Comparison of ENCODE assay signal across 10 cellular contexts in genomic region chr18:5600376-5601071, GRCh38. TPM values are rescaled to one million over a fixed set of nuclear protein-coding genes. Genes with fewer than 3 reads are reported as not detected.
A peak's percentile ranks its signal among the peaks of the same experiment; 100 is the strongest.
DNase-seq lines count a peak whose midpoint lies in the region; ATAC-seq, FAIRE-seq and TF ChIP-seq lines count a peak whose summit lies in the region.
"Had no signal": no experiment of that assay in that cellular context is flagged by ENCODE, and none has a peak within 500 bp of the region (broad histone marks: within the 10 kb centered on the region; RNA-seq: fewer than 3 reads in every experiment).

No MANE protein-coding gene starts in this region.

- H3K36me3 ChIP-seq in H1 (ENCODE audit: control insufficient read depth in 2 of 4, insufficient read depth in 4 of 4, low read length in 3 of 4) (no peaks in the 10 kb centered on the region), psoas muscle (ENCODE audit: insufficient read depth in 1 of 2, low read depth in 1 of 2) (no peaks in the 10 kb centered on the region)

- no peak for TF ChIP-seq EP300 in H1 (IDR thresholded peaks at IDR 0.05; ENCODE audit: borderline replicate concordance in 1 of 2, low read depth in 2 of 2, low read length in 2 of 2)

- H2BK120ac ChIP-seq in H1 (replicated peaks; ENCODE audit: low read depth, low read length): no peak overlapping the region

- peak; percentile 13 for FAIRE-seq in H1 (lab: Jason Lieb, UNC)

- CTCF ChIA-PET in H1 (lab: Charles Lee; ENCODE audit: partially characterized antibody): interaction anchor here (0.6 to 1.6 kb wide), 9 partner anchors 10 to 272 kb away, joined by 3 to 4 read pairs (median 3); no protein-coding TSS in a partner anchor

- TF ChIP-seq RAD21 in H1 (IDR thresholded peaks at IDR 0.05 in 1 of 2, conservative IDR thresholded peaks at IDR 0.05 in 1 of 2; ENCODE audit: low read depth in 2 of 2, low read length in 2 of 2): peak in 1 of 2 experiments; percentile 73; a peak in 3 of 4 replicates

- H3K14ac ChIP-seq in H1 (ENCODE audit: insufficient read length): no peak overlapping the region

- H4K91ac ChIP-seq in H1 (replicated peaks; ENCODE audit: insufficient read length, low read length): no peak overlapping the region

- H4K20me1 ChIP-seq in H1 (replicated peaks in 1 of 2; ENCODE audit: control insufficient read depth in 1 of 2, insufficient read depth in 2 of 2, low read length in 2 of 2): peaks cover 0 to 1% of the 10 kb centered on the region in 2 experiments

- H3K27me3 ChIP-seq in H1 (replicated peaks in 1 of 4; ENCODE audit: control insufficient read depth in 3 of 4, extremely low read depth in 1 of 4, insufficient read depth in 3 of 4, low read length in 3 of 4) (no peaks in the 10 kb centered on the region), psoas muscle (ENCODE audit: insufficient read depth in 3 of 3, low read length in 2 of 3) (no peaks in the 10 kb centered on the region)

- H3K27ac ChIP-seq in H1 (ENCODE audit: low read depth, low read length) (no peak overlapping the region), psoas muscle (no peak overlapping the region)

- no peak overlapping the region for H3K56ac ChIP-seq in H1 (replicated peaks; ENCODE audit: insufficient read length, low read depth, low read length)

- no peak overlapping the region for H3K23ac ChIP-seq in H1 (ENCODE audit: insufficient read length)

- no peak for ATAC-seq in psoas muscle
- ATAC-seq: CD8-positive, alpha-beta T cell had no signal

- no peaks in the 10 kb centered on the region for H3K23me2 ChIP-seq in H1 (ENCODE audit: low read depth, low read length)

- H3K4me2 ChIP-seq in H1 (ENCODE audit: insufficient read depth in 1 of 2, low read depth in 2 of 2, low read length in 2 of 2): no peak overlapping the region

- H3K18ac ChIP-seq in H1 (ENCODE audit: extremely low read depth, low read length): no peak overlapping the region

- no peak overlapping the region for H2BK12ac ChIP-seq in H1 (ENCODE audit: low read depth, low read length)

- H2BK5ac ChIP-seq in H1 (ENCODE audit: low read depth, low read length): no peak overlapping the region

- TF ChIP-seq CTCF in H1 (IDR thresholded peaks at IDR 0.05; ENCODE audit: control extremely low read depth in 1 of 3, insufficient read depth in 1 of 3, low read depth in 1 of 3, low read length in 3 of 3) (peak in 2 of 3 experiments; percentile 27 to 30; a peak in 2 of 4 replicates), psoas muscle (IDR thresholded peaks at IDR 0.05) (peak; percentile 43)

- no peak overlapping the region for H4K5ac ChIP-seq in H1 (ENCODE audit: insufficient read length, low read depth, low read length)

- no peak overlapping the region for H2BK20ac ChIP-seq in H1 (ENCODE audit: low read length)

- POLR2A ChIA-PET in H1 (lab: Charles Lee; ENCODE audit: partially characterized antibody): no interaction called here

- no peak for TF ChIP-seq POLR2A in H1 (IDR thresholded peaks at IDR 0.05; ENCODE audit: control extremely low read depth in 1 of 2, low read depth in 2 of 2, low read length in 2 of 2)

- H3K79me1 ChIP-seq in H1 (ENCODE audit: low read depth, low read length): no peaks in the 10 kb centered on the region

- H3K4me3 ChIP-seq in H1 (ENCODE audit: extremely low read depth in 1 of 4, insufficient read depth in 2 of 4, low read depth in 3 of 4, low read length in 4 of 4) (no peak overlapping the region), psoas muscle (no peak overlapping the region)

- H2AK5ac ChIP-seq in H1 (ENCODE audit: low read depth, low read length): no peak overlapping the region

- DNase-seq in NCI-H2081 (lab: John Stamatoyannopoulos, UW): peak; percentile 18 to 19
- no peak for DNase-seq in NCI-H2081 treated with DMSO at 0.1 percent for 48 hours (lab: John Stamatoyannopoulos, UW)
- peak; percentile 39 for DNase-seq in NCI-H460 (ENCODE audit: extremely low read depth, low read depth)
- no peak for DNase-seq in H1 (ENCODE audit: low read depth in 1 of 2, low spot score in 2 of 2)
- DNase-seq in psoas muscle: no peak
- DNase-seq in EL: no peak
- no peak for DNase-seq in NK-92 (lab: John Stamatoyannopoulos, UW; ENCODE audit: unreplicated experiment)
- no peak for DNase-seq in activated CD8-positive, alpha-beta memory T cell treated with anti-CD3 and anti-CD28 coated beads for 24 hours
- DNase-seq: activated T-cell treated with anti-CD3 and anti-CD28 coated beads for 4 hours; CD8-positive, alpha-beta T cell had no signal

- H3K9ac ChIP-seq in H1 (replicated peaks in 1 of 4; ENCODE audit: extremely low read depth in 1 of 4, low read depth in 3 of 4, low read length in 3 of 4): no peak overlapping the region

- 0 out of 2 replicates have a peak overlapping the region, but pooled peaks have one; percentile 34 for H2AFZ ChIP-seq in H1 (ENCODE audit: low read length)

- intact Hi-C loops in psoas muscle (cut with DNase I): loop anchor here in 1 of 2 donors (10.0 kb wide), 1 partner anchor 244 kb away; no protein-coding TSS in a partner anchor

- H4K8ac ChIP-seq in H1 (ENCODE audit: extremely low read depth, insufficient read depth, low read length): no peak overlapping the region

- H3K4ac ChIP-seq in H1 (replicated peaks; ENCODE audit: insufficient read length, low read depth, low read length): no peak overlapping the region

- H2BK15ac ChIP-seq in H1 (ENCODE audit: low read length): no peak overlapping the region

- 62% methylated on average over 4 of the region's 4 CpGs; no CpG with 5 or more reads in 1 of the 2 experiments for WGBS in H1 (ENCODE audit: extremely low coverage in 1 of 2, insufficient coverage in 1 of 2, insufficient read length in 1 of 2, insufficient replicate concordance in 2 of 2, low coverage in 1 of 2, low lambda C conversion rate in 2 of 2, missing lambda C conversion rate in 1 of 2), 2 experiments
- 43 to 50% (median 49%) methylated on average over 4 of the region's 4 CpGs for WGBS in psoas muscle, 3 donors

- H3K9me3 ChIP-seq in H1 (ENCODE audit: insufficient read depth in 2 of 2, low read depth in 1 of 2, low read length in 1 of 2) (no peaks in the 10 kb centered on the region), psoas muscle (no peaks in the 10 kb centered on the region)

- peaks cover 0 to 4% (median 1%) of the 10 kb centered on the region in 4 experiments; a peak in 4 of 7 replicates for H3K4me1 ChIP-seq in H1 (replicated peaks in 1 of 4; ENCODE audit: control insufficient read depth in 3 of 4, insufficient read depth in 4 of 4, low read length in 3 of 4)
- H3K4me1 ChIP-seq in psoas muscle: no peaks in the 10 kb centered on the region

- no peaks in the 10 kb centered on the region for H3K79me2 ChIP-seq in H1 (ENCODE audit: control insufficient read depth in 1 of 2, insufficient read depth in 2 of 2, low read length in 2 of 2)

TF ChIP-seq in H1, 55 proteins besides CTCF, POLR2A, EP300 and RAD21 (continues in another document):
- TF ChIP-seq EZH2 (IDR thresholded peaks at IDR 0.05; ENCODE audit: low read depth, low read length, severe bottlenecking) (no peak), FOSL1 (IDR thresholded peaks at IDR 0.05; ENCODE audit: insufficient read depth, low read depth, low read length) (no peak), SIX5 (IDR thresholded peaks at IDR 0.05; ENCODE audit: low read depth, low read length) (no peak), GTF2F1 (IDR thresholded peaks at IDR 0.05; ENCODE audit: borderline replicate concordance, low read depth, low read length) (no peak), RXRA (IDR thresholded peaks at IDR 0.05; ENCODE audit: insufficient read depth, low read depth, low read length) (no peak), RFX5 (IDR thresholded peaks at IDR 0.05; ENCODE audit: borderline replicate concordance, low read depth, low read length) (no peak), YY1 (IDR thresholded peaks at IDR 0.05; ENCODE audit: low read depth, low read length) (no peak), HDAC2 (IDR thresholded peaks at IDR 0.05; ENCODE audit: borderline replicate concordance in 1 of 2, low read depth in 2 of 2, low read length in 2 of 2) (no peak), MAX (IDR thresholded peaks at IDR 0.05) (no peak), JUN (IDR thresholded peaks at IDR 0.05; ENCODE audit: low read depth, low read length) (no peak), BRCA1 (IDR thresholded peaks at IDR 0.05; ENCODE audit: low read depth, low read length) (no peak), RNF2 (IDR thresholded peaks at IDR 0.05; ENCODE audit: borderline replicate concordance, low read depth, low read length, missing control alignments, poor library complexity, severe bottlenecking) (no peak), E2F6 (IDR thresholded peaks at IDR 0.05) (no peak), PHF8 (conservative IDR thresholded peaks at IDR 0.05; ENCODE audit: low read depth, low read length) (no peak), ZNF274 (IDR thresholded peaks at IDR 0.05; ENCODE audit: borderline replicate concordance, extremely low read depth, low read length) (no peak), GABPA (IDR thresholded peaks at IDR 0.05; ENCODE audit: borderline replicate concordance, insufficient read depth, low read length) (no peak), NANOG (IDR thresholded peaks at IDR 0.05; ENCODE audit: insufficient read depth, low read depth, low read length, poor library complexity, severe bottlenecking) (no peak), CEBPB (IDR thresholded peaks at IDR 0.05; ENCODE audit: low read depth, low read length) (no peak)

RNA-seq across cellular contexts. Expression of gene EPB41L3, which starts 56.7 kb away (rescaled TPM):
- 499 and 554 TPM in 2 replicates for total RNA-seq in NCI-H460 (2014; rRNA removed; shearing (Covaris generic))
- 418 and 480 TPM in 2 replicates for polyA plus RNA-seq in NCI-H460 (2014; cell fraction: nucleus; rRNA removed)
- total RNA-seq in H1 (2021; fragmentation: NEBNext Ultra II Directional; extraction: Animal tissue kit (Norgen Biotek cat#: 25700)): 12.8 and 16.1 TPM in 2 replicates
- polyA plus RNA-seq in H1 (2011; rRNA removed) (7.8 and 7.9 TPM in 2 replicates), psoas muscle (1 to 10 TPM; 1.4 to 2.8 (median 2.0) TPM)
- 14.2 TPM for polyA plus RNA-seq in H1 (2011; cell fraction: cytosol; rRNA removed)
- polyA plus RNA-seq in H1 (2011; cell fraction: nucleus; rRNA removed): 10.0 TPM
- 12.9 to 16.7 TPM (median 14.1 TPM) in 4 replicates for polyA plus RNA-seq in H1 (2012, experiment 1 of 2)
- polyA plus RNA-seq in H1 (2012, experiment 2 of 2): 1.0 TPM
- 10.2 TPM for polyA plus RNA-seq in H1 (2013, experiment 1 of 2)
- 9.5 TPM for polyA plus RNA-seq in H1 (2013, experiment 2 of 2)
- 12.3 and 12.6 TPM in 2 replicates for polyA minus RNA-seq in H1 (2011; rRNA and poly(A)+ RNA removed)
- polyA minus RNA-seq in H1 (2011; cell fraction: cytosol; rRNA and poly(A)+ RNA removed): 9.1 TPM
- 21.0 TPM for polyA minus RNA-seq in H1 (2011; cell fraction: nucleus; rRNA and poly(A)+ RNA removed)
- total RNA-seq in psoas muscle: 10 to 100 TPM in 1 of 4 donors, 1 to 10 TPM in 3; 6.0 to 23.6 (median 7.6) TPM

Comparison
In these comparisons a context has a peak if more than half of its experiments do, and no peak if none do; other contexts are left out.
1. DNase-seq: peak in NCI-H2081 (2 of 2) and NCI-H460 (single experiment); none in NCI-H2081 treated with DMSO at 0.1 percent for 48 hours (single experiment), H1 (0 of 2), psoas muscle (0 of 2), EL (single experiment), NK-92 (single experiment) and activated CD8-positive, alpha-beta memory T cell treated with anti-CD3 and anti-CD28 coated beads for 24 hours (single experiment).
2. RNA of gene EPB41L3, which starts 56.7 kb away (total RNA-seq): 499 to 554 TPM in NCI-H460; 12.8 to 16.1 TPM in H1 and 6.0 to 23.6 TPM in psoas muscle; every median in the first group is over 10 times any median in the second.